Comparison of ENCODE assay signal across 20 cellular contexts in the genomic region with DNA sequence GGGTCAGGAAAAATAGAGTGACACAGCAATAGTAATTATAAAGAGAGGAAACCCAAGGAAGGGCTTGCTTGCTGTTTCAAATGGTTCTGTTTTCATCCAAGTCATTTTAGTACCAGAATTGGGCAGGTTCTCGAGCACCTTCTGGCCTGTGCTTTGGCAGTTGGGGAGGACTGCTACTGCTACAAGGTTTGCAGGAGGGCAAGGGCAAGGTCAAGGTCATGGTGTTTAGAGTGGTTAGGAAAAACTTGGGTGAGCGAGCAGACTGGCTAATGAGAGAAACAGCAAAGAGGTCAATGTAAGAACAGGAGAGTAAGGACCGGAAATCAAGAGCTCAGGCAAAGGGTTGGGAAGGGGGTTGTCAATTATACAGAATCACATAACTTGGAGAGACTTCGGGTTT.
"Had no signal": no experiment of that assay in that cellular context is flagged by ENCODE, and none has a peak within 500 bp of the region (broad histone marks: within the 10 kb centered on the region; RNA-seq: fewer than 3 reads in every experiment).

No MANE protein-coding gene starts in this region.

- H3K27ac ChIP-seq: colonic mucosa, tibial nerve had no signal

- DNase-seq: activated CD4-positive, alpha-beta memory T cell treated with anti-CD3 and anti-CD28 coated beads, Interleukin-2, amount 10 ng/mL, durations not matched to agents 7 days and 5 days; activated CD4-positive, alpha-beta T cell treated with anti-CD3 and anti-CD28 coated beads, Interleukin-2, amount 10 ng/mL, durations not matched to agents 24 days and 14 days; activated CD8-positive, alpha-beta memory T cell treated with anti-CD3 and anti-CD28 coated beads, Interleukin-2, amount 10 ng/mL, durations not matched to agents 7 days and 5 days; activated gamma-delta T cell; activated naive CD4-positive, alpha-beta T cell treated with anti-CD3 and anti-CD28 coated beads, Interleukin-2, amount 50 U/mL, for 16 hours; activated T-cell treated with anti-CD3 and anti-CD28 coated beads for 4 hours; colonic mucosa; heart left ventricle; left cardiac atrium; midbrain; natural killer cell; stimulated activated CD4-positive, alpha-beta T cell treated with anti-CD3 and anti-CD28 coated beads, Interleukin-4, amount 100 ng/mL, for 24 hours; T-helper 17 cell had no signal

- H3K36me3 ChIP-seq: colonic mucosa, prostate gland had no signal

- H3K4me1 ChIP-seq: colonic mucosa had no signal

- ATAC-seq: activated CD4-positive, CD25-positive, alpha-beta regulatory T cell treated with anti-CD3 and anti-CD28 coated beads, Interleukin-2, amount 50 U/mL, for 24 hours; activated CD8-positive, alpha-beta memory T cell treated with anti-CD3 and anti-CD28 coated beads, Interleukin-2, amount 10 ng/mL, durations not matched to agents 7 days and 5 days; heart left ventricle; left cardiac atrium; natural killer cell; T-helper 17 cell had no signal

- H3K4me3 ChIP-seq: colonic mucosa, heart left ventricle, prostate gland, tibial nerve had no signal

- H3K9me3 ChIP-seq: colonic mucosa, heart left ventricle, prostate gland, tibial nerve had no signal

- FAIRE-seq: astrocyte, endometrium, islet of Langerhans, urothelium cell line had no signal

- H3K27me3 ChIP-seq: colonic mucosa, heart left ventricle, tibial nerve had no signal
